Comparison of ENCODE assay signal across 8 cellular contexts in genomic region chr19:48290923-48291700, GRCh38. TPM values are rescaled to one million over a fixed set of nuclear protein-coding genes. Genes with fewer than 3 reads are reported as not detected.
DNase-seq lines count a peak whose midpoint lies in the region; ATAC-seq and TF ChIP-seq lines count a peak whose summit lies in the region.

No MANE protein-coding gene starts in this region.

- H3K27me3 Mint-ChIP-seq in activated CD4-positive, alpha-beta memory T cell treated with anti-CD3 and anti-CD28 coated beads for 36 hours, result no peaks in the 10 kb centered on the region

- peak overlapping the region; percentile 69 for H3K4me3 Mint-ChIP-seq in activated CD4-positive, alpha-beta memory T cell treated with anti-CD3 and anti-CD28 coated beads for 36 hours

- H3K27ac ChIP-seq in ACC112 (ENCODE audit: low read depth, low read length), result no peak overlapping the region
- no peak overlapping the region for H3K27ac ChIP-seq in right lobe of liver

- peak overlapping the region; percentile 39 for H2AFZ ChIP-seq in ACC112 (ENCODE audit: low read length, unreplicated experiment)

- H3K36me3 ChIP-seq in ACC112 (ENCODE audit: insufficient read depth, low read length) (0 out of 2 replicates have a peak, but pooled peaks cover 2% of the 10 kb centered on the region), right lobe of liver (no peaks in the 10 kb centered on the region)

- H3K36me3 Mint-ChIP-seq in activated CD4-positive, alpha-beta memory T cell treated with anti-CD3 and anti-CD28 coated beads for 36 hours, result peaks cover 6% of the 10 kb centered on the region

- peak; percentile 82 to 99 (median 98) for TF ChIP-seq CTCF in right lobe of liver (IDR thresholded peaks at IDR 0.05)

- H3K79me2 ChIP-seq in ACC112 (ENCODE audit: control insufficient read depth, insufficient read depth, low read length, unreplicated experiment), result no peaks in the 10 kb centered on the region

- intact Hi-C loops in activated CD4-positive, alpha-beta memory T cell treated with anti-CD3 and anti-CD28 coated beads for 36 hours (cut with micrococcal nuclease), result loop anchor here (1.0 kb wide), 1 partner anchor 24 kb away; no protein-coding TSS in a partner anchor
- intact Hi-C loops in right lobe of liver (cut with DNase I), result no loop called here

- H3K27ac Mint-ChIP-seq in activated CD4-positive, alpha-beta memory T cell treated with anti-CD3 and anti-CD28 coated beads for 36 hours, result no peak overlapping the region

- CTCF ChIA-PET in activated CD4-positive, alpha-beta memory T cell treated with anti-CD3 and anti-CD28 coated beads for 36 hours (lab: Charles Lee), result interaction anchor here (0.9 to 3.3 kb wide), 10 partner anchors 10 to 184 kb away, joined by 3 to 16 read pairs (median 4); partner anchors contain the start of genes SYNGR4 and ZNF114

- H3K9me3 ChIP-seq in right lobe of liver, result peaks cover 0 to 6% (median 0%) of the 10 kb centered on the region in 4 donors

- H3K4me3 ChIP-seq in ACC112 (ENCODE audit: low read depth, low read length) (peak overlapping the region; percentile 71), right lobe of liver (peak overlapping the region in 2 of 3 donors; percentile 17 to 41)

- H3K4me1 ChIP-seq in ACC112 (ENCODE audit: control insufficient read depth, insufficient read depth, low read length, unreplicated experiment), result no peaks in the 10 kb centered on the region
- H3K4me1 ChIP-seq in right lobe of liver, result peaks cover 0 to 6% (median 2%) of the 10 kb centered on the region in 4 donors

- H3K27me3 ChIP-seq in ACC112 (ENCODE audit: insufficient read depth, low read length) (no peaks in the 10 kb centered on the region), right lobe of liver (no peaks in the 10 kb centered on the region)

- no peak for TF ChIP-seq POLR2A in right lobe of liver (IDR thresholded peaks at IDR 0.05)

- H3K4me1 Mint-ChIP-seq in activated CD4-positive, alpha-beta memory T cell treated with anti-CD3 and anti-CD28 coated beads for 36 hours (ENCODE audit: low read depth), result peaks cover 7% of the 10 kb centered on the region

- peak; percentile 88 to 94 (median 91) for ATAC-seq in right lobe of liver
- no peak for ATAC-seq in HG02678 (IDR thresholded peaks at IDR 0.05; ENCODE audit: unreplicated experiment)

- WGBS in right lobe of liver (ENCODE audit: insufficient coverage, low coverage, low lambda C conversion rate, missing lambda C conversion rate), result 16% methylated on average over 13 of the region's 46 CpGs

- H3K9me3 Mint-ChIP-seq in activated CD4-positive, alpha-beta memory T cell treated with anti-CD3 and anti-CD28 coated beads for 36 hours, result peaks cover 9% of the 10 kb centered on the region

- peak; percentile 50 for DNase-seq in GM19240 (ENCODE audit: insufficient read length, low spot score)
- peak; percentile 51 for DNase-seq in NCI-H460 (ENCODE audit: extremely low read depth, low read depth)
- peak; percentile 64 for DNase-seq in activated CD4-positive, alpha-beta memory T cell treated with anti-CD3 and anti-CD28 coated beads for 36 hours
- peak; percentile 90 for DNase-seq in ecto neural progenitor cell (ENCODE audit: low spot score)
- DNase-seq in right lobe of liver, result peak; percentile 74 to 76 (median 76)
- peak; percentile 66 for DNase-seq in stimulated activated CD4-positive, alpha-beta T cell treated with anti-CD3 and anti-CD28 coated beads, Interleukin-4, amount 100 ng/mL, for 1 hour

- POLR2A ChIA-PET in activated CD4-positive, alpha-beta memory T cell treated with anti-CD3 and anti-CD28 coated beads for 36 hours (lab: Charles Lee), result no interaction called here

RNA-seq across cellular contexts. Expression of gene ZNF114, which starts 21.2 kb away (rescaled TPM):
- 3.3 and 3.7 TPM in 2 replicates for total RNA-seq in NCI-H460 (2014; rRNA removed; shearing (Covaris generic))
- polyA plus RNA-seq in NCI-H460 (2014; cell fraction: nucleus; rRNA removed), result 2.3 and 3.3 TPM in 2 replicates
- total RNA-seq in activated CD4-positive, alpha-beta memory T cell treated with anti-CD3 and anti-CD28 coated beads for 36 hours, result under 1 TPM; 0.29 to 0.31 TPM
- under 1 TPM in 1 of 6 experiments, not detected in 5; 0.49 TPM for total RNA-seq in right lobe of liver

RNA-seq across cellular contexts. Expression of gene EMP3, which starts 34.2 kb away (rescaled TPM):
- total RNA-seq in NCI-H460 (2014; rRNA removed; shearing (Covaris generic)), result 80.7 and 84.7 TPM in 2 replicates
- polyA plus RNA-seq in NCI-H460 (2014; cell fraction: nucleus; rRNA removed), result 18.7 and 110 TPM in 2 replicates
- 100 to 1,000 TPM; 168 to 179 TPM for total RNA-seq in activated CD4-positive, alpha-beta memory T cell treated with anti-CD3 and anti-CD28 coated beads for 36 hours
- 10 to 100 TPM in 1 of 6 experiments, 1 to 10 TPM in 5; 2.8 to 14.2 (median 5.6) TPM for total RNA-seq in right lobe of liver

RNA-seq across cellular contexts. Expression of gene CARD8, which starts 35.4 kb away (rescaled TPM):
- 25.6 and 25.8 TPM in 2 replicates for total RNA-seq in NCI-H460 (2014; rRNA removed; shearing (Covaris generic))
- 28.9 and 52.9 TPM in 2 replicates for polyA plus RNA-seq in NCI-H460 (2014; cell fraction: nucleus; rRNA removed)
- total RNA-seq in activated CD4-positive, alpha-beta memory T cell treated with anti-CD3 and anti-CD28 coated beads for 36 hours, result 100 to 1,000 TPM; 152 TPM
- 10 to 100 TPM; 15.4 to 24.5 (median 19.8) TPM for total RNA-seq in right lobe of liver
